8 cellular contexts compared by ENCODE assay signal in the genomic region with DNA sequence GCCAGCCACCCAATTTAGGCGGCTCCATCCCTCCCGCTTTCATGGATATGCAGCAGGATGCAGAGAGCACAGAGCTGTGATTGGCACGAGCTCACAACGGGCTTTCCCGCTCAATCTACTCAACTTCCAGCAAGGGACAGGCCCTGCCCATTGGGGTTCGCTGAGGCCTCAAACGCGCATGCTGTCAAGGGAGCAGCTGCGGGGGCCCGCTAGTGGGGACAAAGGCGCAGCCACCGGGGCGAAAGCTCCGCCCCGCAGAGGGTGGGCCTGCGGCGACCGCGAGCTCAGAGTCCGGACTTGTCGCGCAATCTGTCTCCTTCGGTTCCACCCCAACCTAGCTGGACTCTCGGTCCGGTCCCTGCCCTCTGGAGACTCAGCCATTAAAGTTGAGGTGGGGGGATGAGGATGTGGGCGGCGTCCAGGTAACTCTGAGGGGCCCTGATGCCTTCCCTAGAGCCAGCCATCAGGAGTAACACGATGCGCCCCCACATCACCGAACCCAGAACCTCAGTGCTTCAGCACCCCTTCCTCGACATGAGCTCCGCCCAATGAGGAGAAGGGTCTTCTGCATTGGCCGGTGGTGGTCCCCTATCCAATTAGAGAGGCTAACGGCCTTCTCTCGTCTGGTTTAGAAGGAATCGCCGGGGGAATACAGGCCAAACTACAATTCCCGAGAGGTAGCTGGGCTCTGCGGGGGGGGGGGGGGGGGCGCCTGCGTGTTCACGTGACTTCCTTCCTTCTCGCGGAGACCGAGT. TPM values are rescaled to one million over a fixed set of nuclear protein-coding genes. Genes with fewer than 3 reads are reported as not detected.
DNase-seq lines count a peak whose midpoint lies in the region; ATAC-seq, FAIRE-seq and TF ChIP-seq lines count a peak whose summit lies in the region.

No MANE protein-coding gene starts in this region.

- WGBS in spleen, 5 donors, result 0 to 1% (median 1%) methylated on average over 13 to 44 of the region's 45 CpGs

- peaks cover 66 to 88% (median 83%) of the 10 kb centered on the region in 6 donors for H3K4me1 ChIP-seq in spleen

- H3K36me3 Mint-ChIP-seq in immature natural killer cell, result no peaks in the 10 kb centered on the region

- H3K4me3 Mint-ChIP-seq in immature natural killer cell, result peak overlapping the region; percentile 84 to 100 (median 91)

- peaks cover under 1 to 16% (median 3%) of the 10 kb centered on the region in 3 donors for H3K27me3 Mint-ChIP-seq in immature natural killer cell (ENCODE audit: low read depth in 3 of 3)

- TF ChIP-seq CTCF in WI38 (IDR thresholded peaks at IDR 0.05; ENCODE audit: low read depth, low read length) (no peak), bronchial epithelial cell (IDR thresholded peaks at IDR 0.05; ENCODE audit: insufficient read depth, low read length, severe bottlenecking) (no peak), spleen (IDR thresholded peaks at IDR 0.05 in 8 of 11, conservative IDR thresholded peaks at IDR 0.05 in 3 of 11) (peak in 10 of 11 experiments; percentile 21 to 76 (median 41))

- H3K4me3 ChIP-seq in WI38 (ENCODE audit: low read depth, low read length) (peak overlapping the region; percentile 56), bronchial epithelial cell (ENCODE audit: low read depth, low read length) (peak overlapping the region; percentile 62), spleen (peak overlapping the region; percentile 40 to 95 (median 76))

- DNase-seq in NCI-H2029 treated with DMSO at 0.1 percent for 48 hours (lab: John Stamatoyannopoulos, UW), result peak; percentile 67
- DNase-seq in bronchial epithelial cell (ENCODE audit: low read depth), result peak; percentile 38
- DNase-seq in immature natural killer cell, result peak; percentile 85 to 87 (median 86)
- DNase-seq in spleen, result peak; percentile 99
- DNase-seq in HPDE6-E6E7 (ENCODE audit: extremely low spot score), result no peak

- TF ChIP-seq POLR2A in spleen (IDR thresholded peaks at IDR 0.05), result peak in 1 of 3 donors; percentile 47

- ATAC-seq in GM18508 (IDR thresholded peaks at IDR 0.05; ENCODE audit: insufficient read depth, unreplicated experiment) (peak; percentile 28), HG02943 (IDR thresholded peaks at IDR 0.05; ENCODE audit: low read depth, unreplicated experiment) (peak; percentile 52)

- H3K27ac ChIP-seq in spleen, result peak overlapping the region; percentile 89 to 99 (median 98)

- peak overlapping the region; percentile 87 to 96 (median 94) for H3K27ac Mint-ChIP-seq in immature natural killer cell

- intact Hi-C loops in spleen (cut with DNase I; ENCODE audit: low total_unique reads), result no loop called here

- peaks cover 73 to 85% of the 10 kb centered on the region in 2 donors for H3K4me1 Mint-ChIP-seq in immature natural killer cell

- H3K9me3 Mint-ChIP-seq in immature natural killer cell, result peaks cover 0 to 2% (median 0%) of the 10 kb centered on the region in 6 donors

- H3K9me3 ChIP-seq in spleen, result no peaks in the 10 kb centered on the region

- no peaks in the 10 kb centered on the region for H3K27me3 ChIP-seq in bronchial epithelial cell (ENCODE audit: control insufficient read depth, insufficient read depth, low read length)
- no peaks in the 10 kb centered on the region for H3K27me3 ChIP-seq in spleen (replicated peaks in 1 of 7)

- no peaks in the 10 kb centered on the region for H3K36me3 ChIP-seq in bronchial epithelial cell (ENCODE audit: control insufficient read depth, insufficient read depth, low read length)
- H3K36me3 ChIP-seq in spleen, result no peaks in the 10 kb centered on the region

- FAIRE-seq in bronchial epithelial cell (lab: Jason Lieb, UNC), result no peak

RNA-seq across cellular contexts. Expression of gene NFATC3, which starts 0.5 kb away (rescaled TPM):
- 5.6 and 5.8 TPM in 2 replicates for total RNA-seq in bronchial epithelial cell
- polyA plus RNA-seq in immature natural killer cell, result 100 to 1,000 TPM in 2 of 3 donors, 10 to 100 TPM in 1; 66.5 to 160 (median 119) TPM
- 10 to 100 TPM; 64.4 to 89.7 (median 68.5) TPM for total RNA-seq in spleen
- polyA plus RNA-seq in spleen, result 10 to 100 TPM; 12.4 to 13.1 (median 12.7) TPM

Comparison
In these comparisons a context has a peak if more than half of its experiments do, and no peak if none do; other contexts are left out.
1. CTCF ChIP-seq: peak in spleen (10 of 11); none in WI38 (single experiment) and bronchial epithelial cell (single experiment).
2. Peak in every context shown above with its lines, with median percentiles within 50 percentile points of each other: H3K4me3 ChIP-seq.